25 cellular contexts compared by ENCODE assay signal in the genomic region with DNA sequence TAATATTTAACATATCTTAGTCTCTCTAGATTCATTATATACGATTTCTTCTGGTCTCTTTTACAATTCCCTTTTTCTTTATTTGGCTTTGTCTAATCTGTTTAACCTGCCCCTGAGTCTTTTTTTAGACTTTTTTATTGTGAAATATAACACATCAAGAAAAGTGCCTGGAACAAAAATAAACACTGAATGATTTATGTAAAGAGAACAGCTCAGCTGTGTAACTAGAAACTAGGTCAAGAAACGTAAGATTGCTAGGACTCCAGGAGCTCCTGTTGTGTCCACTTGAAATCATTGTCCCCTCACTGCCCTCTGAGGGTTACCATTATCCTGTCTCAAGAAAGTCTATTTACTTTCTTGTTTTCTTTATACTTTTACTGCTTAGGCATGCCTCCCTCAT. TPM values are rescaled to one million over a fixed set of nuclear protein-coding genes. Genes with fewer than 3 reads are reported as not detected.
DNase-seq lines count a peak whose midpoint lies in the region; ATAC-seq and TF ChIP-seq lines count a peak whose summit lies in the region.
"Had no signal": no experiment of that assay in that cellular context is flagged by ENCODE, and none has a peak within 500 bp of the region (broad histone marks: within the 10 kb centered on the region; RNA-seq: fewer than 3 reads in every experiment).

No MANE protein-coding gene starts in this region.

- H3K36me3 Mint-ChIP-seq in activated CD8-positive, alpha-beta memory T cell treated with anti-CD3 and anti-CD28 coated beads, Interleukin-2, amount 10 ng/mL, durations not matched to agents 7 days and 5 days = peaks cover 11% of the 10 kb centered on the region

- intact Hi-C loops in sigmoid colon (cut with DNase I) = no loop called here

- peak overlapping the region in 2 of 4 donors; percentile 23 to 25 for H3K27ac ChIP-seq in sigmoid colon
- H3K27ac ChIP-seq: breast epithelium, KMS-11 had no signal

- ATAC-seq in activated CD8-positive, alpha-beta memory T cell treated with anti-CD3 and anti-CD28 coated beads, Interleukin-2, amount 10 ng/mL, durations not matched to agents 7 days and 5 days = no peak
- ATAC-seq: activated naive CD8-positive, alpha-beta T cell treated with anti-CD3 and anti-CD28 coated beads, Interleukin-2, amount 50 U/mL, for 24 hours; stimulated activated naive CD8-positive, alpha-beta T cell treated with anti-CD3 and anti-CD28 coated beads, Interleukin-15, Interleukin-2, amounts not matched to agents 100 U/mL and 50 U/mL, for 24 hours; WTC11 had no signal

- CTCF ChIA-PET in activated CD8-positive, alpha-beta memory T cell treated with anti-CD3 and anti-CD28 coated beads, Interleukin-2, amount 10 ng/mL, durations not matched to agents 7 days and 5 days (lab: Charles Lee) = no interaction called here

- no peaks in the 10 kb centered on the region for H3K4me1 Mint-ChIP-seq in activated CD8-positive, alpha-beta memory T cell treated with anti-CD3 and anti-CD28 coated beads, Interleukin-2, amount 10 ng/mL, durations not matched to agents 7 days and 5 days
- H3K4me1 Mint-ChIP-seq: activated naive CD8-positive, alpha-beta T cell treated with anti-CD3 and anti-CD28 coated beads, Interleukin-2, amount 50 U/mL, for 24 hours; immature natural killer cell; WTC11 had no signal

- no peaks in the 10 kb centered on the region for H3K27me3 ChIP-seq in sigmoid colon
- H3K27me3 ChIP-seq: breast epithelium had no signal

- 26 to 66% methylated on average over 2 of the region's 2 CpGs for WGBS in sigmoid colon, 2 donors

- H3K4me3 Mint-ChIP-seq in activated CD8-positive, alpha-beta memory T cell treated with anti-CD3 and anti-CD28 coated beads, Interleukin-2, amount 10 ng/mL, durations not matched to agents 7 days and 5 days = no peak overlapping the region
- H3K4me3 Mint-ChIP-seq: activated naive CD8-positive, alpha-beta T cell treated with anti-CD3 and anti-CD28 coated beads, Interleukin-2, amount 50 U/mL, for 24 hours; immature natural killer cell; T-helper 2 cell treated with Interferon-gamma antibody and Interleukin-4, amounts not matched to agents 5 μg/mL and 100 μg/mL, for 36 hours; WTC11 had no signal

- H3K27ac Mint-ChIP-seq in activated CD8-positive, alpha-beta memory T cell treated with anti-CD3 and anti-CD28 coated beads, Interleukin-2, amount 10 ng/mL, durations not matched to agents 7 days and 5 days = no peak overlapping the region
- H3K27ac Mint-ChIP-seq: activated naive CD8-positive, alpha-beta T cell treated with anti-CD3 and anti-CD28 coated beads, Interleukin-2, amount 50 U/mL, for 24 hours; T-helper 2 cell treated with Interferon-gamma antibody and Interleukin-4, amounts not matched to agents 5 μg/mL and 100 μg/mL, for 36 hours; WTC11 had no signal

- H3K9me3 ChIP-seq in sigmoid colon = no peaks in the 10 kb centered on the region
- H3K9me3 ChIP-seq: breast epithelium, SK-N-SH had no signal

- DNase-seq in NCI-H510A treated with DMSO at 0.1 percent for 48 hours (lab: John Stamatoyannopoulos, UW) (peak; percentile 15), NCI-H510A (lab: John Stamatoyannopoulos, UW) (no peak), choroid plexus epithelial cell (ENCODE audit: low read depth) (peak; percentile 70), left kidney (ENCODE audit: low read depth, low spot score) (peak; percentile 88), sigmoid colon (no peak), NCI-H1092 (lab: John Stamatoyannopoulos, UW) (no peak)
- DNase-seq in activated CD8-positive, alpha-beta memory T cell treated with anti-CD3 and anti-CD28 coated beads, Interleukin-2, amount 10 ng/mL, durations not matched to agents 7 days and 5 days = no peak
- DNase-seq in NK-92 treated with Interleukin-12 subunit alpha and Interleukin-12 subunit beta, amount 100 ng/mL, for 24 hours (lab: John Stamatoyannopoulos, UW) = no peak
- DNase-seq: activated CD4-positive, alpha-beta T cell treated with anti-CD3 and anti-CD28 coated beads, Interleukin-2, amount 50 U/mL, for 48 hours; activated effector memory CD4-positive, alpha-beta T cell treated with anti-CD3 and anti-CD28 coated beads, Interleukin-2, amount 50 U/mL, for 16 hours; activated naive CD8-positive, alpha-beta T cell treated with anti-CD3 and anti-CD28 coated beads, Interleukin-2, amount 50 U/mL, for 24 hours; cortex of kidney; DMS79; immature natural killer cell; NCI-H2029; NCI-H446; RPMI8226; SK-N-SH; stimulated activated CD4-positive, alpha-beta T cell treated with anti-CD3 and anti-CD28 coated beads, Interleukin-4, amount 100 ng/mL, for 24 hours; stimulated activated naive CD8-positive, alpha-beta T cell treated with anti-CD3 and anti-CD28 coated beads, Interleukin-15, Interleukin-2, amounts not matched to agents 100 U/mL and 50 U/mL, for 24 hours had no signal

- TF ChIP-seq EP300 in sigmoid colon (IDR thresholded peaks at IDR 0.05) = no peak

- no peak for TF ChIP-seq POLR2A in sigmoid colon (IDR thresholded peaks at IDR 0.05)

- TF ChIP-seq CTCF in choroid plexus epithelial cell (conservative IDR thresholded peaks at IDR 0.05; ENCODE audit: low read depth, low read length) = no peak
- TF ChIP-seq CTCF in sigmoid colon (IDR thresholded peaks at IDR 0.05) = no peak

- no peaks in the 10 kb centered on the region for H3K9me3 Mint-ChIP-seq in activated CD8-positive, alpha-beta memory T cell treated with anti-CD3 and anti-CD28 coated beads, Interleukin-2, amount 10 ng/mL, durations not matched to agents 7 days and 5 days (ENCODE audit: low read depth)
- H3K9me3 Mint-ChIP-seq: activated naive CD8-positive, alpha-beta T cell treated with anti-CD3 and anti-CD28 coated beads, Interleukin-2, amount 50 U/mL, for 24 hours; immature natural killer cell; T-helper 2 cell treated with Interferon-gamma antibody and Interleukin-4, amounts not matched to agents 5 μg/mL and 100 μg/mL, for 36 hours had no signal

- H3K4me1 ChIP-seq in sigmoid colon = peaks cover 0 to 6% (median 0%) of the 10 kb centered on the region in 4 donors
- H3K4me1 ChIP-seq: breast epithelium had no signal

- peaks cover 0 to 40% (median 6%) of the 10 kb centered on the region in 4 donors for H3K36me3 ChIP-seq in sigmoid colon
- H3K36me3 ChIP-seq: breast epithelium had no signal

- no peak overlapping the region for H3K4me3 ChIP-seq in choroid plexus epithelial cell (ENCODE audit: low read depth, low read length)
- no peak overlapping the region for H3K4me3 ChIP-seq in sigmoid colon
- H3K4me3 ChIP-seq: breast epithelium, lung had no signal

- no peaks in the 10 kb centered on the region for H3K27me3 Mint-ChIP-seq in activated CD8-positive, alpha-beta memory T cell treated with anti-CD3 and anti-CD28 coated beads, Interleukin-2, amount 10 ng/mL, durations not matched to agents 7 days and 5 days
- H3K27me3 Mint-ChIP-seq: activated naive CD8-positive, alpha-beta T cell treated with anti-CD3 and anti-CD28 coated beads, Interleukin-2, amount 50 U/mL, for 24 hours had no signal

RNA-seq across cellular contexts. Expression of a gene that starts 23.1 kb away (rescaled TPM):
- total RNA-seq in sigmoid colon = 10 to 100 TPM; 14.7 to 18.0 (median 16.8) TPM
- polyA plus RNA-seq in sigmoid colon = 10 to 100 TPM in 1 of 3 donors, 1 to 10 TPM in 2; 1.8 to 13.5 (median 1.8) TPM
- 1 to 10 TPM; 5.5 to 6.1 TPM for total RNA-seq in activated CD8-positive, alpha-beta memory T cell treated with anti-CD3 and anti-CD28 coated beads, Interleukin-2, amount 10 ng/mL, durations not matched to agents 7 days and 5 days

RNA-seq across cellular contexts. Expression of a gene that starts 45.6 kb away (rescaled TPM):
- 10 to 100 TPM in 2 of 4 donors, 1 to 10 TPM in 2; 4.3 to 20.5 (median 9.4) TPM for total RNA-seq in sigmoid colon
- 1 to 10 TPM in 2 of 3 donors, not detected in 1; 2.4 to 3.0 TPM for polyA plus RNA-seq in sigmoid colon
- total RNA-seq in activated CD8-positive, alpha-beta memory T cell treated with anti-CD3 and anti-CD28 coated beads, Interleukin-2, amount 10 ng/mL, durations not matched to agents 7 days and 5 days = under 1 TPM; 0.16 to 0.35 TPM
- polyA plus RNA-seq: immature natural killer cell had no signal

Comparison
In these comparisons a context has a peak if more than half of its experiments do, and no peak if none do; other contexts are left out.
1. DNase-seq: peak in NCI-H510A treated with DMSO at 0.1 percent for 48 hours (single experiment), choroid plexus epithelial cell (single experiment) and left kidney (single experiment); none in NCI-H510A (single experiment), sigmoid colon (single experiment), activated CD8-positive, alpha-beta memory T cell treated with anti-CD3 and anti-CD28 coated beads, Interleukin-2, amount 10 ng/mL, durations not matched to agents 7 days and 5 days (single experiment), NK-92 treated with Interleukin-12 subunit alpha and Interleukin-12 subunit beta, amount 100 ng/mL, for 24 hours (single experiment) and NCI-H1092 (single experiment).